In genomic region chr1:157000686-157001085, GRCh38 we compare ENCODE assay signal across 2 cellular contexts.
TF ChIP-seq lines count a peak whose summit lies in the region.

No MANE protein-coding gene starts in this region.

TF ChIP-seq in GM23338, 12 proteins besides CTCF, POLR2A, EP300 and RAD21 (continued from another document):
- no peak; the same call in 1 of the 2 replicates for TF ChIP-seq ZNF462 (CRISPR knock-in tag; IDR thresholded peaks at IDR 0.05)
- no peak for TF ChIP-seq STAT1 (IDR thresholded peaks at IDR 0.05; ENCODE audit: unreplicated experiment)
- TF ChIP-seq CREB1 (CRISPR knock-in tag; IDR thresholded peaks at IDR 0.05; ENCODE audit: low read depth), result no peak
- no peak for TF ChIP-seq JUNB (IDR thresholded peaks at IDR 0.05; ENCODE audit: unreplicated experiment)
- TF ChIP-seq ZNF114 (CRISPR knock-in tag; IDR thresholded peaks at IDR 0.05), result no peak
- TF ChIP-seq EZH2 (IDR thresholded peaks at IDR 0.05; ENCODE audit: low read depth, unreplicated experiment), result no peak
- no peak for TF ChIP-seq ETS1 (IDR thresholded peaks at IDR 0.05)
- TF ChIP-seq POLR2AphosphoS5 (IDR thresholded peaks at IDR 0.05; ENCODE audit: low read depth), result no peak
- TF ChIP-seq, protein P1, sequence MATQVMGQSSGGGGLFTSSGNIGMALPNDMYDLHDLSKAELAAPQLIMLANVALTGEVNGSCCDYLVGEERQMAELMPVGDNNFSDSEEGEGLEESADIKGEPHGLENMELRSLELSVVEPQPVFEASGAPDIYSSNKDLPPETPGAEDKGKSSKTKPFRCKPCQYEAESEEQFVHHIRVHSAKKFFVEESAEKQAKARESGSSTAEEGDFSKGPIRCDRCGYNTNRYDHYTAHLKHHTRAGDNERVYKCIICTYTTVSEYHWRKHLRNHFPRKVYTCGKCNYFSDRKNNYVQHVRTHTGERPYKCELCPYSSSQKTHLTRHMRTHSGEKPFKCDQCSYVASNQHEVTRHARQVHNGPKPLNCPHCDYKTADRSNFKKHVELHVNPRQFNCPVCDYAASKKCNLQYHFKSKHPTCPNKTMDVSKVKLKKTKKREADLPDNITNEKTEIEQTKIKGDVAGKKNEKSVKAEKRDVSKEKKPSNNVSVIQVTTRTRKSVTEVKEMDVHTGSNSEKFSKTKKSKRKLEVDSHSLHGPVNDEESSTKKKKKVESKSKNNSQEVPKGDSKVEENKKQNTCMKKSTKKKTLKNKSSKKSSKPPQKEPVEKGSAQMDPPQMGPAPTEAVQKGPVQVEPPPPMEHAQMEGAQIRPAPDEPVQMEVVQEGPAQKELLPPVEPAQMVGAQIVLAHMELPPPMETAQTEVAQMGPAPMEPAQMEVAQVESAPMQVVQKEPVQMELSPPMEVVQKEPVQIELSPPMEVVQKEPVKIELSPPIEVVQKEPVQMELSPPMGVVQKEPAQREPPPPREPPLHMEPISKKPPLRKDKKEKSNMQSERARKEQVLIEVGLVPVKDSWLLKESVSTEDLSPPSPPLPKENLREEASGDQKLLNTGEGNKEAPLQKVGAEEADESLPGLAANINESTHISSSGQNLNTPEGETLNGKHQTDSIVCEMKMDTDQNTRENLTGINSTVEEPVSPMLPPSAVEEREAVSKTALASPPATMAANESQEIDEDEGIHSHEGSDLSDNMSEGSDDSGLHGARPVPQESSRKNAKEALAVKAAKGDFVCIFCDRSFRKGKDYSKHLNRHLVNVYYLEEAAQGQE (IDR thresholded peaks at IDR 0.05; ENCODE audit: unreplicated experiment), result no peak
- no peak for TF ChIP-seq NANOG (IDR thresholded peaks at IDR 0.05; ENCODE audit: borderline replicate concordance)
- no peak for TF ChIP-seq EZH2phosphoT487 (IDR thresholded peaks at IDR 0.05; ENCODE audit: unreplicated experiment)

TF ChIP-seq in endothelial cell of umbilical vein, 7 proteins besides CTCF, POLR2A, EP300 and RAD21 (continued from another document):
- TF ChIP-seq GATA2 (IDR thresholded peaks at IDR 0.05; ENCODE audit: insufficient read depth, insufficient read length, low read depth, low read length) (no peak), JUN (IDR thresholded peaks at IDR 0.05; ENCODE audit: borderline replicate concordance, insufficient read depth, insufficient read length, low read depth) (no peak), POLR2AphosphoS5 (IDR thresholded peaks at IDR 0.05; ENCODE audit: insufficient read depth, low read depth, low read length) (no peak)
- TF ChIP-seq, protein P2, sequence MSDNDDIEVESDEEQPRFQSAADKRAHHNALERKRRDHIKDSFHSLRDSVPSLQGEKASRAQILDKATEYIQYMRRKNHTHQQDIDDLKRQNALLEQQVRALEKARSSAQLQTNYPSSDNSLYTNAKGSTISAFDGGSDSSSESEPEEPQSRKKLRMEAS (IDR thresholded peaks at IDR 0.05; ENCODE audit: insufficient read depth, insufficient read length), result no peak
